ENCODE assay signal across 8 cellular contexts in the genomic region with DNA sequence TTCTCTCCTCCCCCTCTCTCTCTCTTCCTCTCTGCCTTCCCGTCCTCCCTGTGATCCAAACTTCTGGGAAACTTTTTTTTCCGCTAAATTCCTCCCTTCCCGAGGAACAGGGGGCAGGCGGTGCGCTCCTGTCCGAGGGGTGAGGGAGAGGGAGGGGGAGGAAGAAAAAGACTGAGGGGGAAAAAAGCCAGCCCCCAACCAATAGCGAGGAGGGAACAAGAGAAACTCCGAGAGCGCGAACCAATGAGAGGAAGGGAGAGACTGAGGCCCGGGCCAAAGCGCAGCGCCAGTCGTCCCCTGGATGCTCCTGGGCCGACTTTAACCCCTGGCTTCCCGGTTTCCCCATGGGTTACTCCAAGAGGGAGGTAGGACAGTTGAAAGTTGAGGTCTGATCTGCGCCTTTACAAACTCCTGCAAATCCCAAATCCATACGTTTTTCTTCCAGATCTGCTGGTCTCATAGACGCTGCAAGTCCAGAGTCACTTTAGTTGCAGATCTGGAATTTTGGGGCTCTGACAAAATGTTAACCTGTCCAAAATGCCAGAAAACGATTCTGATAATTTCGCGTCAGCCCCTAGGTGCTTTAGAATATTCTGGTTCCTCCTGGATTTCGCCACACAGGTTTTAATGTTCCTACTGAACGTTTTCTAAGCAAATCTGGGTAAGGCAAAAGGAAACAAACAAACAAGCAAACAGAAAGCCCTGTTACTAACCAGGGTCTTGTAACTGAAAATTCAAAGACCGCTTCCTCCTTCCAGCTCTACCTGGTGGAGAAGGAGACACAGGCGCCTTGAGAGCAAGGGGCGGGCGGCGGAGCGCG. TPM values are rescaled to one million over a fixed set of nuclear protein-coding genes. Genes with fewer than 3 reads are reported as not detected.
DNase-seq lines count a peak whose midpoint lies in the region; ATAC-seq and TF ChIP-seq lines count a peak whose summit lies in the region.

A gene (minus strand): TSS at position 158 of the 820 bp plus-strand sequence. CDS start 548 bp downstream, outside the sequence.

- H3K9me3 ChIP-seq in CD4-positive, CD25-positive, alpha-beta regulatory T cell (ENCODE audit: control insufficient read depth in 2 of 2, low read length in 2 of 2): no peaks in the 10 kb centered on the region
- H3K9me3 ChIP-seq in parathyroid adenoma (ENCODE audit: control insufficient read depth, low read length): peaks cover 3% of the 10 kb centered on the region

- H3K27me3 ChIP-seq in CD4-positive, CD25-positive, alpha-beta regulatory T cell (ENCODE audit: control insufficient read depth, insufficient read depth, low read length): peaks cover 41% of the 10 kb centered on the region
- peaks cover 23% of the 10 kb centered on the region for H3K27me3 ChIP-seq in parathyroid adenoma (ENCODE audit: control insufficient read depth, insufficient read depth, low read length)

- no peaks in the 10 kb centered on the region for H3K36me3 ChIP-seq in CD4-positive, CD25-positive, alpha-beta regulatory T cell (ENCODE audit: control insufficient read depth, insufficient read depth, low read length)
- no peaks in the 10 kb centered on the region for H3K36me3 ChIP-seq in parathyroid adenoma (ENCODE audit: control insufficient read depth, insufficient read depth, low read length)

- ATAC-seq in CD4-positive, CD25-positive, alpha-beta regulatory T cell (ENCODE audit: low read depth in 2 of 2): no peak
- ATAC-seq in activated B cell treated with CpG ODN at 0.5 μM for 24 hours (ENCODE audit: low read depth) (no peak), HG02840 (IDR thresholded peaks at IDR 0.05; ENCODE audit: low FRiP score, unreplicated experiment) (no peak), GM18519 (IDR thresholded peaks at IDR 0.05; ENCODE audit: low FRiP score, unreplicated experiment) (no peak)

- POLR2A ChIA-PET in activated B cell treated with CpG ODN at 0.5 μM for 24 hours (lab: Charles Lee): no interaction called here

- peak within 1 kb of the TSS in 3 of 4 donors; percentile 19 to 76 (median 74) for H3K4me3 Mint-ChIP-seq in CD4-positive, CD25-positive, alpha-beta regulatory T cell
- peak within 1 kb of the TSS; percentile 55 for H3K4me3 Mint-ChIP-seq in activated B cell treated with CpG ODN at 0.5 μM for 24 hours

- CTCF ChIA-PET in activated B cell treated with CpG ODN at 0.5 μM for 24 hours (lab: Charles Lee): no interaction called here

- H3K27me3 Mint-ChIP-seq in CD4-positive, CD25-positive, alpha-beta regulatory T cell: peaks cover 93% of the 10 kb centered on the region
- peaks cover 81% of the 10 kb centered on the region for H3K27me3 Mint-ChIP-seq in activated B cell treated with CpG ODN at 0.5 μM for 24 hours

- no peak within 1 kb of the TSS for H2AFZ ChIP-seq in parathyroid adenoma

- H3K36me3 Mint-ChIP-seq in CD4-positive, CD25-positive, alpha-beta regulatory T cell: no peaks in the 10 kb centered on the region
- H3K36me3 Mint-ChIP-seq in activated B cell treated with CpG ODN at 0.5 μM for 24 hours (ENCODE audit: low read depth): no peaks in the 10 kb centered on the region

- no peak for DNase-seq in CD4-positive, CD25-positive, alpha-beta regulatory T cell
- no peak for DNase-seq in activated B cell treated with CpG ODN at 0.5 μM for 24 hours
- peak; percentile 79 for DNase-seq in glomerular visceral epithelial cell (ENCODE audit: extremely low spot score)
- no peak for DNase-seq in SW480 (ENCODE audit: low spot score)
- DNase-seq in ureter (ENCODE audit: low spot score): no peak

- intact Hi-C loops in activated B cell treated with CpG ODN at 0.5 μM for 24 hours (cut with micrococcal nuclease): no loop called here

- H3K79me2 ChIP-seq in parathyroid adenoma: no peaks in the 10 kb centered on the region

- H3K4me2 ChIP-seq in parathyroid adenoma (ENCODE audit: low read length): peak within 1 kb of the TSS; percentile 64

- no peak within 1 kb of the TSS for H3K27ac Mint-ChIP-seq in CD4-positive, CD25-positive, alpha-beta regulatory T cell
- H3K27ac Mint-ChIP-seq in activated B cell treated with CpG ODN at 0.5 μM for 24 hours: peak within 1 kb of the TSS; percentile 4

- TF ChIP-seq CTCF in activated B cell treated with CpG ODN at 0.5 μM for 24 hours (IDR thresholded peaks at IDR 0.05): no peak
- no peak for TF ChIP-seq CTCF in parathyroid adenoma (IDR thresholded peaks at IDR 0.05)

- H3K4me3 ChIP-seq in CD4-positive, CD25-positive, alpha-beta regulatory T cell (ENCODE audit: low read depth, low read length): no peak within 1 kb of the TSS
- peak within 1 kb of the TSS; percentile 35 for H3K4me3 ChIP-seq in parathyroid adenoma (ENCODE audit: low read depth, low read length)

- H3K9me3 Mint-ChIP-seq in CD4-positive, CD25-positive, alpha-beta regulatory T cell: peaks cover 0 to 14% (median 0%) of the 10 kb centered on the region in 7 donors
- peaks cover 11% of the 10 kb centered on the region for H3K9me3 Mint-ChIP-seq in activated B cell treated with CpG ODN at 0.5 μM for 24 hours

- no peaks in the 10 kb centered on the region for H3K4me1 ChIP-seq in CD4-positive, CD25-positive, alpha-beta regulatory T cell (ENCODE audit: control insufficient read depth, insufficient read depth, low read length, poor library complexity, severe bottlenecking)
- no peaks in the 10 kb centered on the region for H3K4me1 ChIP-seq in parathyroid adenoma

- H3K9ac ChIP-seq in parathyroid adenoma: no peak within 1 kb of the TSS

- no peak within 1 kb of the TSS for H3K27ac ChIP-seq in CD4-positive, CD25-positive, alpha-beta regulatory T cell (ENCODE audit: insufficient read depth, low read length, poor library complexity, severe bottlenecking)
- peak within 1 kb of the TSS; percentile 6 for H3K27ac ChIP-seq in parathyroid adenoma

- H3K4me1 Mint-ChIP-seq in CD4-positive, CD25-positive, alpha-beta regulatory T cell: peaks cover 4 to 47% (median 16%) of the 10 kb centered on the region in 4 donors
- H3K4me1 Mint-ChIP-seq in activated B cell treated with CpG ODN at 0.5 μM for 24 hours: peaks cover 33% of the 10 kb centered on the region

RNA-seq across cellular contexts. Expression of the gene that starts here (rescaled TPM):
- total RNA-seq in CD4-positive, CD25-positive, alpha-beta regulatory T cell: not detected
- polyA plus RNA-seq in CD4-positive, CD25-positive, alpha-beta regulatory T cell: not detected
- total RNA-seq in activated B cell treated with CpG ODN at 0.5 μM for 24 hours: 0.09 and 0.15 TPM in 2 replicates
- total RNA-seq in ureter: not detected
